In genomic region chr11:65569164-65569972, GRCh38 we compare ENCODE assay signal across 1 cellular context.
TF ChIP-seq lines count a peak whose summit lies in the region.

No MANE protein-coding gene starts in this region.

TF ChIP-seq in HepG2, 621 proteins besides CTCF, POLR2A, EP300 and RAD21 (continued from another document):
- TF ChIP-seq AKNA (CRISPR knock-in tag; IDR thresholded peaks at IDR 0.05; ENCODE audit: borderline replicate concordance) (0 out of 2 replicates have a peak, but pooled peaks have one; percentile 62), RBM39 (IDR thresholded peaks at IDR 0.05; ENCODE audit: low read depth, low read length, poor library complexity, severe bottlenecking) (no peak), NR0B2 (CRISPR knock-in tag; IDR thresholded peaks at IDR 0.05) (no peak), YY1 (IDR thresholded peaks at IDR 0.05; ENCODE audit: insufficient read depth, insufficient replicate concordance, low read depth, low read length) (no peak), NCOA1 (CRISPR knock-in tag; IDR thresholded peaks at IDR 0.05) (0 out of 2 replicates have a peak, but pooled peaks have one; percentile 72), ZNF350 (CRISPR knock-in tag; IDR thresholded peaks at IDR 0.05; ENCODE audit: borderline replicate concordance, low read depth) (no peak), ATF3 (CRISPR knock-in tag; IDR thresholded peaks at IDR 0.05) (no peak), HNRNPK (IDR thresholded peaks at IDR 0.05; ENCODE audit: low read depth, low read length, poor library complexity, severe bottlenecking) (no peak), TGIF2 (CRISPR knock-in tag; IDR thresholded peaks at IDR 0.05) (no peak), MED1 (CRISPR knock-in tag; IDR thresholded peaks at IDR 0.05) (no peak), ZNF724P (CRISPR knock-in tag; IDR thresholded peaks at IDR 0.05; ENCODE audit: borderline replicate concordance) (0 out of 2 replicates have a peak, but pooled peaks have one; percentile 28), ZNF496 (CRISPR knock-in tag; IDR thresholded peaks at IDR 0.05; ENCODE audit: insufficient replicate concordance) (no peak), KLF11 (CRISPR knock-in tag; IDR thresholded peaks at IDR 0.05) (no peak), ZNF816 (CRISPR knock-in tag; IDR thresholded peaks at IDR 0.05; ENCODE audit: borderline replicate concordance) (no peak), ELF4 (CRISPR knock-in tag; IDR thresholded peaks at IDR 0.05; ENCODE audit: borderline replicate concordance) (no peak), THAP11 (CRISPR knock-in tag; IDR thresholded peaks at IDR 0.05) (no peak), ZBTB43 (CRISPR knock-in tag; conservative IDR thresholded peaks at IDR 0.05) (0 out of 2 replicates have a peak, but pooled peaks have one; percentile 44), ZNF772 (CRISPR knock-in tag; IDR thresholded peaks at IDR 0.05) (0 out of 2 replicates have a peak, but pooled peaks have one; percentile 26), ZNF441 (CRISPR knock-in tag; IDR thresholded peaks at IDR 0.05; ENCODE audit: borderline replicate concordance) (no peak; the same call in 1 of the 2 replicates), ZNF235 (CRISPR knock-in tag; IDR thresholded peaks at IDR 0.05; ENCODE audit: borderline replicate concordance) (0 out of 2 replicates have a peak, but pooled peaks have one; percentile 18), FOXK1 (CRISPR knock-in tag; IDR thresholded peaks at IDR 0.05; ENCODE audit: borderline replicate concordance, low read depth) (no peak), EED (CRISPR knock-in tag; IDR thresholded peaks at IDR 0.05) (no peak), NKX3-1 (CRISPR knock-in tag; IDR thresholded peaks at IDR 0.05) (peak; percentile 67), HDAC1 (CRISPR knock-in tag; IDR thresholded peaks at IDR 0.05) (no peak), DNMT3B (CRISPR knock-in tag; conservative IDR thresholded peaks at IDR 0.05) (0 out of 2 replicates have a peak, but pooled peaks have one; percentile 10), NR2F6 (IDR thresholded peaks at IDR 0.05) (no peak), NR2F6 (CRISPR knock-in tag; IDR thresholded peaks at IDR 0.05) (no peak), MEF2D (CRISPR knock-in tag; IDR thresholded peaks at IDR 0.05) (no peak), KLF9 (CRISPR knock-in tag; IDR thresholded peaks at IDR 0.05; ENCODE audit: low read depth) (no peak), EEA1 (CRISPR knock-in tag; IDR thresholded peaks at IDR 0.05; ENCODE audit: borderline replicate concordance) (peak; percentile 58; the same call in 1 of the 2 replicates), REPIN1 (CRISPR knock-in tag; IDR thresholded peaks at IDR 0.05; ENCODE audit: borderline replicate concordance, low read depth) (no peak), SOX6 (IDR thresholded peaks at IDR 0.05) (no peak), SOX6 (CRISPR knock-in tag; IDR thresholded peaks at IDR 0.05) (no peak), SP2 (CRISPR knock-in tag; IDR thresholded peaks at IDR 0.05) (no peak), ZNF598 (CRISPR knock-in tag; IDR thresholded peaks at IDR 0.05; ENCODE audit: borderline replicate concordance) (0 out of 2 replicates have a peak, but pooled peaks have one; percentile 19), ATF4 (CRISPR knock-in tag; IDR thresholded peaks at IDR 0.05) (0 out of 4 replicates have a peak, but pooled peaks of 1 of the 2 experiments have one; percentile 29), ZNF501 (CRISPR knock-in tag; IDR thresholded peaks at IDR 0.05) (no peak), KMT2B (CRISPR knock-in tag; IDR thresholded peaks at IDR 0.05) (no peak), RARG (CRISPR knock-in tag; IDR thresholded peaks at IDR 0.05; ENCODE audit: low read depth) (no peak), JUNB (CRISPR knock-in tag; IDR thresholded peaks at IDR 0.05; ENCODE audit: borderline replicate concordance) (0 out of 2 replicates have a peak, but pooled peaks have one; percentile 45), ELF3 (CRISPR knock-in tag; IDR thresholded peaks at IDR 0.05) (no peak), ZNF773 (CRISPR knock-in tag; IDR thresholded peaks at IDR 0.05; ENCODE audit: borderline replicate concordance) (0 out of 2 replicates have a peak, but pooled peaks have one; percentile 57), NFE2L1 (CRISPR knock-in tag; IDR thresholded peaks at IDR 0.05; ENCODE audit: borderline replicate concordance) (no peak), ZNF672 (CRISPR knock-in tag; IDR thresholded peaks at IDR 0.05) (0 out of 2 replicates have a peak, but pooled peaks have one; percentile 51), ZNF780A (CRISPR knock-in tag; IDR thresholded peaks at IDR 0.05) (peak; percentile 72; the same call in 1 of the 2 replicates)
- TF ChIP-seq, protein P1, sequence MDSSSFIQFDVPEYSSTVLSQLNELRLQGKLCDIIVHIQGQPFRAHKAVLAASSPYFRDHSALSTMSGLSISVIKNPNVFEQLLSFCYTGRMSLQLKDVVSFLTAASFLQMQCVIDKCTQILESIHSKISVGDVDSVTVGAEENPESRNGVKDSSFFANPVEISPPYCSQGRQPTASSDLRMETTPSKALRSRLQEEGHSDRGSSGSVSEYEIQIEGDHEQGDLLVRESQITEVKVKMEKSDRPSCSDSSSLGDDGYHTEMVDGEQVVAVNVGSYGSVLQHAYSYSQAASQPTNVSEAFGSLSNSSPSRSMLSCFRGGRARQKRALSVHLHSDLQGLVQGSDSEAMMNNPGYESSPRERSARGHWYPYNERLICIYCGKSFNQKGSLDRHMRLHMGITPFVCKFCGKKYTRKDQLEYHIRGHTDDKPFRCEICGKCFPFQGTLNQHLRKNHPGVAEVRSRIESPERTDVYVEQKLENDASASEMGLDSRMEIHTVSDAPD (CRISPR knock-in tag; IDR thresholded peaks at IDR 0.05) = no peak
- TF ChIP-seq, protein P2, sequence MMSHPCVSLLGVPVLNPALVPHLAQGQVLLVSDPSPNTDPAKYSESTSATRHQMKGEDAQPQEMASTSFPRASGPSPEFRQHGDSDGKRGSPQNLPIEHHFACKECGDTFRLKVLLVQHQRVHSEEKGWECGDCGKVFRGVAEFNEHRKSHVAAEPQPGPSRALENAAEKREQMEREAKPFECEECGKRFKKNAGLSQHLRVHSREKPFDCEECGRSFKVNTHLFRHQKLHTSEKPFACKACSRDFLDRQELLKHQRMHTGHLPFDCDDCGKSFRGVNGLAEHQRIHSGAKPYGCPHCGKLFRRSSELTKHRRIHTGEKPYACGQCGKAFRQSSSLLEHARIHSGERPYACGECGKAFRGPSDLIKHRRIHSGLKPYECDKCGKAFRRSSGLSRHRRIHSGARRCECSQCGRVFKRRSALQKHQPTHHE (CRISPR knock-in tag; IDR thresholded peaks at IDR 0.05; ENCODE audit: borderline replicate concordance) = no peak
- TF ChIP-seq, protein P3, sequence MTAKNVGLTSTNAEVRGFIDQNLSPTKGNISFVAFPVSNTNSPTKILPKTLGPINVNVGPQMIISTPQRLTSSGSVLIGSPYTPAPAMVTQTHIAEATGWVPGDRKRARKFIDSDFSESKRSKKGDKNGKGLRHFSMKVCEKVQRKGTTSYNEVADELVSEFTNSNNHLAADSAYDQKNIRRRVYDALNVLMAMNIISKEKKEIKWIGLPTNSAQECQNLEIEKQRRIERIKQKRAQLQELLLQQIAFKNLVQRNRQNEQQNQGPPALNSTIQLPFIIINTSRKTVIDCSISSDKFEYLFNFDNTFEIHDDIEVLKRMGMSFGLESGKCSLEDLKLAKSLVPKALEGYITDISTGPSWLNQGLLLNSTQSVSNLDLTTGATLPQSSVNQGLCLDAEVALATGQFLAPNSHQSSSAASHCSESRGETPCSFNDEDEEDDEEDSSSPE (CRISPR knock-in tag; IDR thresholded peaks at IDR 0.05) = no peak
- TF ChIP-seq, protein P4, sequence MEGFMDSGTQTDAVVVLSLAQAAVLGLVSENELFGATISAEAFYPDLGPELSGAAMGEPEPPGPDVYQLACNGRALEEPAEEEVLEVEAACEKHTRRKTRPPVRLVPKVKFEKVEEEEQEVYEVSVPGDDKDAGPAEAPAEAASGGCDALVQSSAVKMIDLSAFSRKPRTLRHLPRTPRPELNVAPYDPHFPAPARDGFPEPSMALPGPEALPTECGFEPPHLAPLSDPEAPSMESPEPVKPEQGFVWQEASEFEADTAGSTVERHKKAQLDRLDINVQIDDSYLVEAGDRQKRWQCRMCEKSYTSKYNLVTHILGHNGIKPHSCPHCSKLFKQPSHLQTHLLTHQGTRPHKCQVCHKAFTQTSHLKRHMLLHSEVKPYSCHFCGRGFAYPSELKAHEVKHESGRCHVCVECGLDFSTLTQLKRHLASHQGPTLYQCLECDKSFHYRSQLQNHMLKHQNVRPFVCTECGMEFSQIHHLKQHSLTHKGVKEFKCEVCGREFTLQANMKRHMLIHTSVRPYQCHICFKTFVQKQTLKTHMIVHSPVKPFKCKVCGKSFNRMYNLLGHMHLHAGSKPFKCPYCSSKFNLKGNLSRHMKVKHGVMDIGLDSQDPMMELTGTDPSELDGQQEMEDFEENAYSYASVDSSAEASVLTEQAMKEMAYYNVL (CRISPR knock-in tag; IDR thresholded peaks at IDR 0.05; ENCODE audit: borderline replicate concordance) = peak; percentile 5; the same call in 1 of the 2 replicates
- TF ChIP-seq, protein P5, sequence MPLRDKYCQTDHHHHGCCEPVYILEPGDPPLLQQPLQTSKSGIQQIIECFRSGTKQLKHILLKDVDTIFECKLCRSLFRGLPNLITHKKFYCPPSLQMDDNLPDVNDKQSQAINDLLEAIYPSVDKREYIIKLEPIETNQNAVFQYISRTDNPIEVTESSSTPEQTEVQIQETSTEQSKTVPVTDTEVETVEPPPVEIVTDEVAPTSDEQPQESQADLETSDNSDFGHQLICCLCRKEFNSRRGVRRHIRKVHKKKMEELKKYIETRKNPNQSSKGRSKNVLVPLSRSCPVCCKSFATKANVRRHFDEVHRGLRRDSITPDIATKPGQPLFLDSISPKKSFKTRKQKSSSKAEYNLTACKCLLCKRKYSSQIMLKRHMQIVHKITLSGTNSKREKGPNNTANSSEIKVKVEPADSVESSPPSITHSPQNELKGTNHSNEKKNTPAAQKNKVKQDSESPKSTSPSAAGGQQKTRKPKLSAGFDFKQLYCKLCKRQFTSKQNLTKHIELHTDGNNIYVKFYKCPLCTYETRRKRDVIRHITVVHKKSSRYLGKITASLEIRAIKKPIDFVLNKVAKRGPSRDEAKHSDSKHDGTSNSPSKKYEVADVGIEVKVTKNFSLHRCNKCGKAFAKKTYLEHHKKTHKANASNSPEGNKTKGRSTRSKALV (CRISPR knock-in tag; IDR thresholded peaks at IDR 0.05) = peak; percentile 80
- TF ChIP-seq, protein P6, sequence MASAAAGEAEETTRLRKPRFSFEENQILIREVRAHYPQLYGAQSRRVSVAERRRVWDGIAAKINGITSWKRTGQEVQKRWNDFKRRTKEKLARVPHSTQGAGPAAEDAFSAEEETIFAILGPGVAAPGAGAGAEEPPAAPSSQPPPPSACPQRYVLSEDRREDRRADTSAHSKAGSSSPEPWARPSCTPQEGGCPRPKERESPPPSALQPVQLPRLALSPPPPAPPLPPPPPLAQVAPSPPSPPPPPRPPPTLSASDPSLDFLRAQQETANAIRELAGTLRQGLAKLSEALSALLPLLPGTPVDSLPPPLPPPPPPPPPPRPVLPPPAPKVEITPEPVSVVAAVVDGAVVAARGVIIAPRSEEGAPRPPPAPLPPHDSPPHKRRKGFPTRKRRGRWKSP (CRISPR knock-in tag; IDR thresholded peaks at IDR 0.05) = peak; percentile 90
